29 cellular contexts compared by ENCODE assay signal in genomic region chr14:49481099-49481498, GRCh38.
"Had no signal": no experiment of that assay in that cellular context is flagged by ENCODE, and none has a peak within 500 bp of the region (broad histone marks: within the 10 kb centered on the region; RNA-seq: fewer than 3 reads in every experiment).

No MANE protein-coding gene starts in this region.

- DNase-seq: activated CD4-positive, alpha-beta memory T cell treated with anti-CD3 and anti-CD28 coated beads, Interleukin-2, amount 10 ng/mL, durations not matched to agents 7 days and 5 days; activated CD4-positive, alpha-beta T cell treated with anti-CD3 and anti-CD28 coated beads for 48 hours; activated CD8-positive, alpha-beta memory T cell treated with anti-CD3 and anti-CD28 coated beads for 24 hours; activated CD8-positive, alpha-beta memory T cell treated with anti-CD3 and anti-CD28 coated beads, Interleukin-2, amount 10 ng/mL, durations not matched to agents 7 days and 5 days; activated CD8-positive, alpha-beta memory T cell treated with anti-CD3 and anti-CD28 coated beads, Interleukin-2, amount 50 U/mL, for 48 hours; activated effector memory CD4-positive, alpha-beta T cell treated with anti-CD3 and anti-CD28 coated beads, Interleukin-2, amount 50 U/mL, for 16 hours; activated naive CD4-positive, alpha-beta T cell; activated naive CD4-positive, alpha-beta T cell treated with anti-CD3 and anti-CD28 coated beads, Interleukin-2, amount 50 U/mL, for 16 hours; activated naive CD8-positive, alpha-beta T cell treated with anti-CD3 and anti-CD28 coated beads for 36 hours; activated T-cell treated with anti-CD3 and anti-CD28 coated beads, Interleukin-2, amount 50 U/mL, for 48 hours; amniotic stem cell; aorta; brain microvascular endothelial cell; NCI-H1105 treated with DMSO at 0.1 percent for 48 hours; NCI-H1436; NCI-H1694; NCI-H1930; NCI-H2081 treated with DMSO at 0.1 percent for 48 hours; NCI-H345; NCI-H524 treated with DMSO at 0.1 percent for 48 hours; SHP77; SK-N-SH had no signal

- FAIRE-seq: TTC549 had no signal

- ATAC-seq: activated CD4-positive, CD25-positive, alpha-beta regulatory T cell treated with anti-CD3 and anti-CD28 coated beads, Interleukin-2, amount 50 U/mL, for 24 hours; activated CD8-positive, alpha-beta memory T cell treated with anti-CD3 and anti-CD28 coated beads, Interleukin-2, amount 10 ng/mL, durations not matched to agents 7 days and 5 days; Panc1; WTC11 had no signal

- H3K36me3 ChIP-seq: brain microvascular endothelial cell, SJSA1 had no signal

- H3K4me3 Mint-ChIP-seq: activated CD4-positive, alpha-beta memory T cell treated with anti-CD3 and anti-CD28 coated beads, Interleukin-2, amount 10 ng/mL, durations not matched to agents 7 days and 5 days; activated CD8-positive, alpha-beta memory T cell treated with anti-CD3 and anti-CD28 coated beads, Interleukin-2, amount 10 ng/mL, durations not matched to agents 7 days and 5 days; activated naive CD8-positive, alpha-beta T cell treated with anti-CD3 and anti-CD28 coated beads for 36 hours; T-helper 1 cell treated with Interleukin-12 subunit alpha and Interleukin-12 subunit beta and Interleukin-4 antibody, amounts not matched to agents 30 μg/mL and 1 μg/mL, for 36 hours; T-helper 2 cell treated with Interferon-gamma antibody and Interleukin-4, amounts not matched to agents 5 μg/mL and 100 μg/mL, for 36 hours; WTC11 had no signal

- H3K9me3 Mint-ChIP-seq: activated naive CD8-positive, alpha-beta T cell treated with anti-CD3 and anti-CD28 coated beads for 36 hours had no signal

- H3K27me3 ChIP-seq: brain microvascular endothelial cell, SJSA1 had no signal

- H3K4me3 ChIP-seq: SJSA1 had no signal

- H3K27ac Mint-ChIP-seq: activated CD4-positive, alpha-beta memory T cell treated with anti-CD3 and anti-CD28 coated beads, Interleukin-2, amount 10 ng/mL, durations not matched to agents 7 days and 5 days; activated CD8-positive, alpha-beta memory T cell treated with anti-CD3 and anti-CD28 coated beads, Interleukin-2, amount 10 ng/mL, durations not matched to agents 7 days and 5 days; activated naive CD8-positive, alpha-beta T cell treated with anti-CD3 and anti-CD28 coated beads for 36 hours; T-helper 1 cell treated with Interleukin-12 subunit alpha and Interleukin-12 subunit beta and Interleukin-4 antibody, amounts not matched to agents 30 μg/mL and 1 μg/mL, for 36 hours; T-helper 2 cell treated with Interferon-gamma antibody and Interleukin-4, amounts not matched to agents 5 μg/mL and 100 μg/mL, for 36 hours; WTC11 had no signal

- H3K36me3 Mint-ChIP-seq: activated CD8-positive, alpha-beta memory T cell treated with anti-CD3 and anti-CD28 coated beads, Interleukin-2, amount 10 ng/mL, durations not matched to agents 7 days and 5 days; activated naive CD8-positive, alpha-beta T cell treated with anti-CD3 and anti-CD28 coated beads for 36 hours had no signal

- H3K9me3 ChIP-seq: SJSA1, SK-N-SH had no signal

- H3K27me3 Mint-ChIP-seq: activated naive CD8-positive, alpha-beta T cell treated with anti-CD3 and anti-CD28 coated beads for 36 hours had no signal

- H3K27ac ChIP-seq: brain microvascular endothelial cell, SJSA1 had no signal
